In genomic region chr5:10761842-10762165, GRCh38 we compare ENCODE assay signal across 8 cellular contexts. TPM values are rescaled to one million over a fixed set of nuclear protein-coding genes. Genes with fewer than 3 reads are reported as not detected.
DNase-seq lines count a peak whose midpoint lies in the region; ATAC-seq and TF ChIP-seq lines count a peak whose summit lies in the region.

No MANE protein-coding gene starts in this region.

- peak; percentile 16 for ATAC-seq in GM18517 (IDR thresholded peaks at IDR 0.05; ENCODE audit: unreplicated experiment)
- peak; percentile 4 for ATAC-seq in HG03469 (IDR thresholded peaks at IDR 0.05; ENCODE audit: unreplicated experiment)
- ATAC-seq in left lung: no peak
- ATAC-seq in HG02970 (IDR thresholded peaks at IDR 0.05; ENCODE audit: low FRiP score, unreplicated experiment): no peak

- no peak for TF ChIP-seq EP300 in tibial nerve (IDR thresholded peaks at IDR 0.05)

- intact Hi-C loops in left lung (cut with DNase I): no loop called here

- no peak for TF ChIP-seq POLR2A in tibial nerve (IDR thresholded peaks at IDR 0.05)

- H3K36me3 ChIP-seq in left lung: peaks cover 0 to 4% of the 10 kb centered on the region in 2 donors
- H3K36me3 ChIP-seq in tibial nerve: no peaks in the 10 kb centered on the region

- H3K9me3 ChIP-seq in left lung (no peaks in the 10 kb centered on the region), tibial nerve (no peaks in the 10 kb centered on the region)

- H3K4me1 ChIP-seq in left lung (peaks cover 3 to 46% of the 10 kb centered on the region in 2 donors), tibial nerve (peaks cover 0 to 54% (median 12%) of the 10 kb centered on the region in 4 donors)

- no peaks in the 10 kb centered on the region for H3K27me3 ChIP-seq in left lung
- no peaks in the 10 kb centered on the region for H3K27me3 ChIP-seq in tibial nerve

- H3K4me3 ChIP-seq in left lung: peak overlapping the region; percentile 56 to 67
- peak overlapping the region; percentile 61 to 90 (median 86) for H3K4me3 ChIP-seq in tibial nerve

- TF ChIP-seq CTCF in left lung (IDR thresholded peaks at IDR 0.05) (no peak), tibial nerve (IDR thresholded peaks at IDR 0.05) (no peak)

- 42 to 49% methylated on average over 7 of the region's 7 CpGs for WGBS in tibial nerve, 2 donors

- H3K27ac ChIP-seq in angular gyrus (ENCODE audit: low read depth, low read length): peak overlapping the region; percentile 85
- peak overlapping the region; percentile 97 for H3K27ac ChIP-seq in left lung
- peak overlapping the region; percentile 93 to 98 (median 95) for H3K27ac ChIP-seq in tibial nerve

- DNase-seq in left lung (no peak), tibial nerve (ENCODE audit: low spot score in 2 of 2) (peak in 1 of 2 donors; percentile 14)
- DNase-seq in stimulated activated CD4-positive, alpha-beta T cell treated with anti-CD3 and anti-CD28 coated beads, Interleukin-4, amount 100 ng/mL, for 1 hour: no peak
- no peak for DNase-seq in activated CD4-positive, alpha-beta T cell treated with anti-CD3 and anti-CD28 coated beads for 1 hour

RNA-seq across cellular contexts. Expression of gene DAP, which starts 0.8 kb away (rescaled TPM):
- total RNA-seq in left lung (100 to 1,000 TPM; 111 to 124 TPM), tibial nerve (10 to 100 TPM; 43.0 to 77.7 (median 50.0) TPM)

Comparison
In these comparisons a context has a peak if more than half of its experiments do, and no peak if none do; other contexts are left out.
1. ATAC-seq: peak in GM18517 (single experiment) and HG03469 (single experiment); none in left lung (single experiment) and HG02970 (single experiment).
2. Peak in every context shown above with its lines, with median percentiles within 50 percentile points of each other: H3K27ac ChIP-seq.